Comparison of ENCODE assay signal across 14 cellular contexts in the genomic region with DNA sequence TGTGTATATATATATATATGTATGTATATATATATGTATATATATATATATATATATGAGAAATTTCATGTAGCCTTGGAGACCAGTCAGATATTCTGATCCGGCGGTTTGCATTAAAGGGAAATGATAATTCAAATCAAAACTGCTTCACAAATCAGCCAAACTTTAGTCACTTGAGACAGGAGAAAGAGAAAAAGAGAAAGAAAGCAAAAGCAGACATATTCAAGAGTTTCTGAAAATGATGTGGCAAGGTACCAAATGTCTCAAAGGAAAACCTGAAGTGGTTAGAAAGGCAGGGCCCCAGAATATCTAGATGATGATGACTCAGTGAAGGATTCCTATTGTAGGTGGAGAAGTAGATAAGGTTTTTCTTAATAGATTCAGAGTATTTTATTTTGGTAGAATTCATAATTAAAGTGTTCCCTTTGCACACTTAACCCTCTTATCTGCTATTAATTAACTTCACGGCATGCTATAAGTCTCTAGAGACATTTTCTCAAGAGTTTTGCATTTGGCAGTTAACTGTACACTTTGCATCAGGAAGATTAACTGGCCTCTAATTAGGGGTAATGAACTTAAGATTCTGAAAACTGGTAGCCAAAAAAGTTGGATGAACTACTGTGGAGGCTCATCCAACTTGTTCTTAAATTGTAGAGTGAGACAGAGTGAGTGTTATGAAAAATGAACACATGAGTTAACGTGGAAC. TPM values are rescaled to one million over a fixed set of nuclear protein-coding genes. Genes with fewer than 3 reads are reported as not detected.
DNase-seq lines count a peak whose midpoint lies in the region; ATAC-seq, FAIRE-seq and TF ChIP-seq lines count a peak whose summit lies in the region.
"Had no signal": no experiment of that assay in that cellular context is flagged by ENCODE, and none has a peak within 500 bp of the region (broad histone marks: within the 10 kb centered on the region; RNA-seq: fewer than 3 reads in every experiment).

No MANE protein-coding gene starts in this region.

- H3K4me1 ChIP-seq in neural progenitor cell: no peaks in the 10 kb centered on the region
- no peaks in the 10 kb centered on the region for H3K4me1 ChIP-seq in esophagus muscularis mucosa

- no peak overlapping the region for H3K27ac Mint-ChIP-seq in neural progenitor cell
- H3K27ac Mint-ChIP-seq: HFFc6 had no signal

- H3K79me2 ChIP-seq in neural progenitor cell (ENCODE audit: low read depth): no peaks in the 10 kb centered on the region

- DNase-seq in A172 (ENCODE audit: low spot score) (peak; percentile 11), NCI-H226 (peak; percentile 56), neural progenitor cell (ENCODE audit: low spot score) (no peak), HTR-8/SVneo (ENCODE audit: insufficient read length, low spot score) (no peak), esophagus muscularis mucosa (ENCODE audit: extremely low spot score) (no peak), NCI-H2107 (lab: John Stamatoyannopoulos, UW) (no peak)
- DNase-seq: dermis blood vessel endothelial cell, HFFc6, NCI-H524, trophoblast cell had no signal

- no peaks in the 10 kb centered on the region for H3K27me3 ChIP-seq in neural progenitor cell
- H3K27me3 ChIP-seq in esophagus muscularis mucosa: no peaks in the 10 kb centered on the region

- H3F3A ChIP-seq in neural progenitor cell (ENCODE audit: low read depth): no peaks in the 10 kb centered on the region

- no peak overlapping the region for H2AFZ ChIP-seq in neural progenitor cell (replicated peaks)

- no peak overlapping the region for H3K4me3 Mint-ChIP-seq in neural progenitor cell
- H3K4me3 Mint-ChIP-seq: HFFc6 had no signal

- no peak for TF ChIP-seq POLR2A in esophagus muscularis mucosa (IDR thresholded peaks at IDR 0.05; ENCODE audit: low read depth)

- H3K36me3 ChIP-seq in neural progenitor cell (no peaks in the 10 kb centered on the region), esophagus muscularis mucosa (no peaks in the 10 kb centered on the region)

- H3K4me2 ChIP-seq in neural progenitor cell: no peak overlapping the region
- H3K4me2 ChIP-seq: smooth muscle cell had no signal

- no peak overlapping the region for H3K27ac ChIP-seq in neural progenitor cell
- no peak overlapping the region for H3K27ac ChIP-seq in esophagus muscularis mucosa (replicated peaks in 1 of 4)
- H3K27ac ChIP-seq: VCaP had no signal

- peaks cover 14% of the 10 kb centered on the region for H3K9me3 Mint-ChIP-seq in neural progenitor cell
- H3K9me3 Mint-ChIP-seq: HFFc6 had no signal

- WGBS in esophagus muscularis mucosa: 73% methylated on average over 4 of the region's 4 CpGs

- no peak for TF ChIP-seq CTCF in neural progenitor cell (IDR thresholded peaks at IDR 0.05)
- no peak for TF ChIP-seq CTCF in esophagus muscularis mucosa (IDR thresholded peaks at IDR 0.05)

- H3K9me3 ChIP-seq in neural progenitor cell (ENCODE audit: low read depth) (no peaks in the 10 kb centered on the region), esophagus muscularis mucosa (no peaks in the 10 kb centered on the region)

- intact Hi-C loops in esophagus muscularis mucosa (cut with DNase I): no loop called here

- H3K27me3 Mint-ChIP-seq in neural progenitor cell (ENCODE audit: insufficient read depth, low read depth): no peaks in the 10 kb centered on the region

- H3K36me3 Mint-ChIP-seq in neural progenitor cell: peaks cover 3% of the 10 kb centered on the region

- no peak for TF ChIP-seq EP300 in esophagus muscularis mucosa (IDR thresholded peaks at IDR 0.05)

- no peaks in the 10 kb centered on the region for H3K4me1 Mint-ChIP-seq in neural progenitor cell

- no peaks in the 10 kb centered on the region for H4K20me1 ChIP-seq in neural progenitor cell (ENCODE audit: low read depth)

- ATAC-seq in GM18907 (IDR thresholded peaks at IDR 0.05; ENCODE audit: unreplicated experiment) (peak; percentile 92), HG02763 (IDR thresholded peaks at IDR 0.05; ENCODE audit: unreplicated experiment) (peak; percentile 88)

- no peak for FAIRE-seq in HTR-8/SVneo (lab: Jason Lieb, UNC)

- H3K4me3 ChIP-seq in neural progenitor cell: no peak overlapping the region
- H3K4me3 ChIP-seq in esophagus muscularis mucosa: no peak overlapping the region
- H3K4me3 ChIP-seq: smooth muscle cell had no signal

- no peak overlapping the region for H3K9ac ChIP-seq in neural progenitor cell

RNA-seq across cellular contexts. Expression of a gene that starts 50.1 kb away (rescaled TPM):
- 46.9 and 54.8 TPM in 2 replicates for total RNA-seq in A172 (2014; rRNA removed; shearing (Covaris generic))
- total RNA-seq in neural progenitor cell (ENCODE audit: low replicate concordance): 33.4 and 54.8 TPM in 2 replicates
- 10 to 100 TPM in 2 of 4 donors, 1 to 10 TPM in 2; 6.6 to 13.7 (median 10.9) TPM for total RNA-seq in esophagus muscularis mucosa

Comparison
In these comparisons a context has a peak if more than half of its experiments do, and no peak if none do; other contexts are left out.
1. DNase-seq: peak in A172 (single experiment) and NCI-H226 (single experiment); none in neural progenitor cell (single experiment), HTR-8/SVneo (single experiment), esophagus muscularis mucosa (single experiment) and NCI-H2107 (single experiment).